Comparison of ENCODE assay signal across 1 cellular context in the genomic region with DNA sequence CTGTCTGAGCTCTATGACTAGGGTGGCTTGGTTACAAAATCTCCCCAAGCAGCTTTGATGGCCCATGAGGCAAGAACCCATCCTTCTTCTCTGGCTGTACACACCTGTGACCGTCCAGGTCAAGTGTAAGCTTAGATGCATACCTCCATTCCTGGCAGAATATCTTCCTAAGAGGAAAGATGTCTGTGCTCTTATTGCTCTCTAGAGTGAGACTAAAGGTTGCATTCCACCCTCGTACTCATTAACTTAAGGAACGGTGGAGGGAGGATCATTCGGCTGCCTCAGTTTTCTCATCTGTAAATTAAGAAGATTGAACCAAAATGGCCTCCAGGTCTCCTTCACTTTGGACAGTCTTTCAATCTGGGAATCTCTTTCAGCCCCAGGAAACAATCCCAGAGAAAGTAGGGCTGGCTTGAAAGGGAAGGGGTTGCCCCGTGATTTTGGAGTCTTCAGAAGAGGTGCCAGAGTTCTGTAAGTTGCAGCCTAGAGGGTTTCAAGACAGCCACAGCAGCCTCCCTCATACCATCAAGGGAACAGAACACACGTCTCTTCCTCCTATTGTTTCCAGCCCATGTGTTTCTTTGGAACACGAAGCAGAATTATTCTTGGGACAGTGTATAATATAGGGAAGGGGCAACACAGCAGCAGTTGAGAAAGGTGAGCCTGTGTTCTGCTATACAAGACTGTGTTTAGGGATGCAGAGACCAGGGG.
TF ChIP-seq lines count a peak whose summit lies in the region.

No MANE protein-coding gene starts in this region.

TF ChIP-seq in H1, 55 proteins besides CTCF, POLR2A, EP300 and RAD21:
- TF ChIP-seq SP1 (IDR thresholded peaks at IDR 0.05; ENCODE audit: low read depth, low read length) = no peak
- TF ChIP-seq SUZ12 (IDR thresholded peaks at IDR 0.05; ENCODE audit: low read length) = peak; percentile 19; the same call in 1 of the 2 replicates
- TF ChIP-seq RNF2 (IDR thresholded peaks at IDR 0.05; ENCODE audit: borderline replicate concordance, low read depth, low read length, missing control alignments, poor library complexity, severe bottlenecking) = peak; percentile 51
